25 cellular contexts compared by ENCODE assay signal in genomic region chr6:20492099-20492498, GRCh38.
"Had no signal": no experiment of that assay in that cellular context is flagged by ENCODE, and none has a peak within 500 bp of the region (broad histone marks: within the 10 kb centered on the region; RNA-seq: fewer than 3 reads in every experiment).

No MANE protein-coding gene starts in this region.

- H3K9ac ChIP-seq: parathyroid adenoma had no signal

- H3K9me3 ChIP-seq: left lung, lower lobe of right lung, right atrium auricular region, right lobe of liver, stomach, testis, thyroid gland, transverse colon, upper lobe of left lung, vagina had no signal

- H3K27me3 Mint-ChIP-seq: naive thymus-derived CD8-positive, alpha-beta T cell; stimulated activated naive B cell treated with anti-CD40 and anti-IgM and Interleukin-4, amounts not matched to agents 10 μg/mL and 1 μg/mL and 100 μg/mL, for 72 hours had no signal

- ATAC-seq: left colon; left lung; lower lobe of right lung; naive thymus-derived CD8-positive, alpha-beta T cell; right lobe of liver; stimulated activated naive B cell treated with anti-CD40 and anti-IgM and Interleukin-4, amounts not matched to agents 10 μg/mL and 1 μg/mL and 100 μg/mL, for 72 hours; stimulated activated naive CD8-positive, alpha-beta T cell treated with anti-CD3 and anti-CD28 coated beads, Interleukin-15, Interleukin-2, amounts not matched to agents 100 U/mL and 50 U/mL, for 24 hours had no signal

- H3K4me3 ChIP-seq: left lung, lower lobe of right lung, right atrium auricular region, right lobe of liver, smooth muscle cell, stomach, testis, thyroid gland, transverse colon, upper lobe of left lung, vagina had no signal

- H3K4me2 ChIP-seq: smooth muscle cell had no signal

- FAIRE-seq: kidney had no signal

- H3K36me3 ChIP-seq: thyroid gland had no signal

- H3K79me2 ChIP-seq: parathyroid adenoma had no signal

- H3K4me1 Mint-ChIP-seq: naive thymus-derived CD8-positive, alpha-beta T cell; nephron; neural crest cell; stimulated activated naive B cell treated with anti-CD40 and anti-IgM and Interleukin-4, amounts not matched to agents 10 μg/mL and 1 μg/mL and 100 μg/mL, for 72 hours had no signal

- H3K27ac ChIP-seq: left lung, lower lobe of right lung, parathyroid adenoma, right atrium auricular region, right lobe of liver, stomach, testis, thyroid gland, transverse colon, upper lobe of left lung, vagina had no signal

- H3K4me1 ChIP-seq: lower lobe of right lung, parathyroid adenoma, right atrium auricular region, right lobe of liver, stomach, testis, thyroid gland, transverse colon, upper lobe of left lung, vagina had no signal

- H2AFZ ChIP-seq: parathyroid adenoma had no signal

- H3K27me3 ChIP-seq: left lung, right atrium auricular region, right lobe of liver, stomach, testis, thyroid gland, transverse colon, upper lobe of left lung, vagina had no signal

- DNase-seq: hippocampal formation; kidney; left colon; left lung; lower lobe of right lung; mammary epithelial cell; mesenchymal stem cell; naive thymus-derived CD8-positive, alpha-beta T cell; nucleus accumbens; right lobe of liver; stimulated activated CD4-positive, alpha-beta T cell treated with anti-CD3 and anti-CD28 coated beads, Interleukin-1b, Interleukin-23, amount 100 ng/mL, for 48 hours; stimulated activated CD4-positive, alpha-beta T cell treated with anti-CD3 and anti-CD28 coated beads, Interleukin-2, amount 100 ng/mL, for 48 hours; stimulated activated naive B cell treated with anti-CD40 and anti-IgM and Interleukin-4, amounts not matched to agents 10 μg/mL and 1 μg/mL and 100 μg/mL, for 72 hours; stimulated activated naive CD8-positive, alpha-beta T cell treated with anti-CD3 and anti-CD28 coated beads, Interleukin-15, Interleukin-2, amounts not matched to agents 100 U/mL and 50 U/mL, for 24 hours; stomach; testis; thyroid gland; transverse colon; upper lobe of left lung had no signal

- H3K27ac Mint-ChIP-seq: naive thymus-derived CD8-positive, alpha-beta T cell; nephron; stimulated activated naive B cell treated with anti-CD40 and anti-IgM and Interleukin-4, amounts not matched to agents 10 μg/mL and 1 μg/mL and 100 μg/mL, for 72 hours had no signal

- H3K4me3 Mint-ChIP-seq: naive thymus-derived CD8-positive, alpha-beta T cell; nephron; neural crest cell; stimulated activated naive B cell treated with anti-CD40 and anti-IgM and Interleukin-4, amounts not matched to agents 10 μg/mL and 1 μg/mL and 100 μg/mL, for 72 hours had no signal

- H3K9me3 Mint-ChIP-seq: naive thymus-derived CD8-positive, alpha-beta T cell; nephron; neural crest cell; stimulated activated naive B cell treated with anti-CD40 and anti-IgM and Interleukin-4, amounts not matched to agents 10 μg/mL and 1 μg/mL and 100 μg/mL, for 72 hours had no signal
